Comparison of ENCODE assay signal across 11 cellular contexts in the genomic region with DNA sequence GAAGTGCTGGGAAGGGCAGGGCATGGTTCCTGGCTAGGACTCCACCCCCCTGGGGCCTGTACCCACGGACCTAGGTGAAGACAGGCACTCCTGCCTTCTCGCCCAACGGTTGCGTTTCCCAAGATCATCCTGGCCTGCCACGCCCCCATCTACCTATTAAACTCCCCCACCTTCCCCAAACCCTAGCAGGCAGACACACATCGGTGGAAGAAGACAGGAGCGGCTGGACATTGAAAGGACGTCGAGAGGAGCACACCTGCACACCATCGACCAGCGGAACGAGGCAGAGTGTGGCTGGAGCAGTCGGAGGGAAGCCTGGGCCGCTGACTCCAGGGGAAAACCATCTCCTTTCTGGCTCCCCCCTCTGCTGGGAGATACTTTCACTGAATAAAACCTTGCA. TPM values are rescaled to one million over a fixed set of nuclear protein-coding genes. Genes with fewer than 3 reads are reported as not detected.
DNase-seq lines count a peak whose midpoint lies in the region; ATAC-seq, FAIRE-seq and TF ChIP-seq lines count a peak whose summit lies in the region.
"Had no signal": no experiment of that assay in that cellular context is flagged by ENCODE, and none has a peak within 500 bp of the region (broad histone marks: within the 10 kb centered on the region; RNA-seq: fewer than 3 reads in every experiment).

No MANE protein-coding gene starts in this region.

- peaks cover 14% of the 10 kb centered on the region for H3K4me1 Mint-ChIP-seq in stimulated activated memory B cell treated with anti-CD40 and anti-IgM and Interleukin-4, amounts not matched to agents 10 μg/mL and 1 μg/mL and 100 μg/mL, for 72 hours
- H3K4me1 Mint-ChIP-seq in stimulated activated naive CD8-positive, alpha-beta T cell treated with anti-CD3 and anti-CD28 coated beads, Interleukin-15, amount 100 ng/mL, for 72 hours = peaks cover 10% of the 10 kb centered on the region

- no peak for FAIRE-seq in kidney (lab: Jason Lieb, UNC)

- TF ChIP-seq POLR2A in GM18505 (IDR thresholded peaks at IDR 0.05; ENCODE audit: borderline replicate concordance, extremely low read depth, insufficient read depth, insufficient read length) = no peak
- no peak for TF ChIP-seq POLR2A in gastroesophageal sphincter (IDR thresholded peaks at IDR 0.05)

- peaks cover 17% of the 10 kb centered on the region; the same call in 1 of the 2 replicates for H3K4me1 ChIP-seq in SJCRH30
- H3K4me1 ChIP-seq in gastroesophageal sphincter = peaks cover 0 to 7% (median 0%) of the 10 kb centered on the region in 3 donors
- H3K4me1 ChIP-seq in kidney (ENCODE audit: control insufficient read depth in 1 of 2, insufficient read depth in 1 of 2, low read depth in 1 of 2, low read length in 2 of 2) = no peaks in the 10 kb centered on the region

- no peak overlapping the region for H3K9ac ChIP-seq in kidney (ENCODE audit: low read length in 2 of 2)

- no peaks in the 10 kb centered on the region for H3K36me3 Mint-ChIP-seq in stimulated activated memory B cell treated with anti-CD40 and anti-IgM and Interleukin-4, amounts not matched to agents 10 μg/mL and 1 μg/mL and 100 μg/mL, for 72 hours
- H3K36me3 Mint-ChIP-seq: brain; stimulated activated naive B cell treated with anti-CD40 and anti-IgM and Interleukin-4, amounts not matched to agents 10 μg/mL and 1 μg/mL and 100 μg/mL, for 72 hours had no signal

- 67 to 92% methylated on average over 2 to 3 of the region's 14 CpGs for WGBS in gastroesophageal sphincter (ENCODE audit: low coverage in 1 of 2), 2 donors

- H3K4me3 ChIP-seq in SJCRH30 (peak overlapping the region; percentile 57), gastroesophageal sphincter (peak overlapping the region in 1 of 2 donors; percentile 48), kidney (ENCODE audit: low read length in 2 of 2) (no peak overlapping the region)

- no peaks in the 10 kb centered on the region for H3K27me3 Mint-ChIP-seq in stimulated activated memory B cell treated with anti-CD40 and anti-IgM and Interleukin-4, amounts not matched to agents 10 μg/mL and 1 μg/mL and 100 μg/mL, for 72 hours
- H3K27me3 Mint-ChIP-seq in stimulated activated naive CD8-positive, alpha-beta T cell treated with anti-CD3 and anti-CD28 coated beads, Interleukin-15, amount 100 ng/mL, for 72 hours = peaks cover 22% of the 10 kb centered on the region
- H3K27me3 Mint-ChIP-seq: stimulated activated naive B cell treated with anti-CD40 and anti-IgM and Interleukin-4, amounts not matched to agents 10 μg/mL and 1 μg/mL and 100 μg/mL, for 72 hours had no signal

- H3K4me3 Mint-ChIP-seq in stimulated activated memory B cell treated with anti-CD40 and anti-IgM and Interleukin-4, amounts not matched to agents 10 μg/mL and 1 μg/mL and 100 μg/mL, for 72 hours = peak overlapping the region; percentile 21
- no peak overlapping the region for H3K4me3 Mint-ChIP-seq in stimulated activated naive CD8-positive, alpha-beta T cell treated with anti-CD3 and anti-CD28 coated beads, Interleukin-15, amount 100 ng/mL, for 72 hours

- ATAC-seq in GM18505 (IDR thresholded peaks at IDR 0.05; ENCODE audit: unreplicated experiment) = peak; percentile 9
- ATAC-seq in gastroesophageal sphincter = no peak
- no peak for ATAC-seq in stimulated activated memory B cell treated with anti-CD40 and anti-IgM and Interleukin-4, amounts not matched to agents 10 μg/mL and 1 μg/mL and 100 μg/mL, for 72 hours
- ATAC-seq in stimulated activated naive CD8-positive, alpha-beta T cell treated with anti-CD3 and anti-CD28 coated beads, Interleukin-15, amount 100 ng/mL, for 72 hours = no peak

- no peak for TF ChIP-seq CTCF in gastroesophageal sphincter (IDR thresholded peaks at IDR 0.05)
- no peak for TF ChIP-seq CTCF in kidney (IDR thresholded peaks at IDR 0.05; ENCODE audit: borderline replicate concordance, extremely low read depth, insufficient read depth)

- peak overlapping the region; percentile 78 for H3K27ac Mint-ChIP-seq in stimulated activated memory B cell treated with anti-CD40 and anti-IgM and Interleukin-4, amounts not matched to agents 10 μg/mL and 1 μg/mL and 100 μg/mL, for 72 hours
- H3K27ac Mint-ChIP-seq in stimulated activated naive CD8-positive, alpha-beta T cell treated with anti-CD3 and anti-CD28 coated beads, Interleukin-15, amount 100 ng/mL, for 72 hours = no peak overlapping the region
- H3K27ac Mint-ChIP-seq: stimulated activated naive B cell treated with anti-CD40 and anti-IgM and Interleukin-4, amounts not matched to agents 10 μg/mL and 1 μg/mL and 100 μg/mL, for 72 hours had no signal

- intact Hi-C loops in kidney (cut with DNase I) = no loop called here

- H3K27ac ChIP-seq in SJCRH30 (peak overlapping the region; percentile 91), gastroesophageal sphincter (peak overlapping the region; percentile 45 to 78 (median 73)), kidney (ENCODE audit: low read depth in 2 of 2, low read length in 2 of 2) (peak overlapping the region in 1 of 2 donors; percentile 1)

- no peak for TF ChIP-seq EP300 in gastroesophageal sphincter (IDR thresholded peaks at IDR 0.05)

- no peak for DNase-seq in SJCRH30
- no peak for DNase-seq in stimulated activated naive CD8-positive, alpha-beta T cell treated with anti-CD3 and anti-CD28 coated beads, Interleukin-15, amount 100 ng/mL, for 72 hours
- DNase-seq in activated T-cell treated with anti-CD3 and anti-CD28 coated beads for 4 hours = no peak
- DNase-seq in kidney = no peak
- DNase-seq: activated CD8-positive, alpha-beta memory T cell treated with anti-CD3 and anti-CD28 coated beads for 24 hours had no signal

- H3K9me3 ChIP-seq in SJCRH30 (replicated peaks) = peaks cover 4% of the 10 kb centered on the region; the same call in 1 of the 2 replicates
- H3K9me3 ChIP-seq in gastroesophageal sphincter = no peaks in the 10 kb centered on the region
- no peaks in the 10 kb centered on the region for H3K9me3 ChIP-seq in kidney (ENCODE audit: control insufficient read depth in 1 of 2, low read length in 2 of 2)

- H3K9me3 Mint-ChIP-seq in stimulated activated memory B cell treated with anti-CD40 and anti-IgM and Interleukin-4, amounts not matched to agents 10 μg/mL and 1 μg/mL and 100 μg/mL, for 72 hours = peaks cover 3% of the 10 kb centered on the region
- peaks cover 0 to 10% of the 10 kb centered on the region in 2 donors for H3K9me3 Mint-ChIP-seq in stimulated activated naive CD8-positive, alpha-beta T cell treated with anti-CD3 and anti-CD28 coated beads, Interleukin-15, amount 100 ng/mL, for 72 hours
- H3K9me3 Mint-ChIP-seq: stimulated activated naive B cell treated with anti-CD40 and anti-IgM and Interleukin-4, amounts not matched to agents 10 μg/mL and 1 μg/mL and 100 μg/mL, for 72 hours had no signal

- H3K36me3 ChIP-seq in SJCRH30 = no peaks in the 10 kb centered on the region
- no peaks in the 10 kb centered on the region for H3K36me3 ChIP-seq in gastroesophageal sphincter
- no peaks in the 10 kb centered on the region for H3K36me3 ChIP-seq in kidney (ENCODE audit: control insufficient read depth in 1 of 2, insufficient read depth in 2 of 2, low read length in 2 of 2)

- H3K27me3 ChIP-seq in SJCRH30 (no peaks in the 10 kb centered on the region), gastroesophageal sphincter (no peaks in the 10 kb centered on the region)

RNA-seq across cellular contexts. Expression of a gene that starts 45.6 kb away (rescaled TPM):
- 0.73 and 0.76 TPM in 2 replicates for total RNA-seq in SJCRH30 (2014; rRNA removed; shearing (Covaris generic))
- total RNA-seq in gastroesophageal sphincter (10 to 100 TPM in 2 of 4 donors, 1 to 10 TPM in 2; 5.6 to 34.7 (median 19.7) TPM), kidney (25.0 TPM)
- 15.4 TPM for polyA plus RNA-seq in kidney (ENCODE audit: insufficient read depth, low read depth, low replicate concordance)
- total RNA-seq: SK-MEL-5 had no signal
